In genomic region chr5:59598547-59598874, GRCh38 we compare ENCODE assay signal across 10 cellular contexts.
A peak's percentile ranks its signal among the peaks of the same experiment; 100 is the strongest.
DNase-seq lines count a peak whose midpoint lies in the region; ATAC-seq and TF ChIP-seq lines count a peak whose summit lies in the region.
"Had no signal": no experiment of that assay in that cellular context is flagged by ENCODE, and none has a peak within 500 bp of the region (broad histone marks: within the 10 kb centered on the region; RNA-seq: fewer than 3 reads in every experiment).

No MANE protein-coding gene starts in this region.

- POLR2A ChIA-PET in activated naive CD8-positive, alpha-beta T cell treated with anti-CD3 and anti-CD28 coated beads, Interleukin-2, amount 10 ng/mL, durations not matched to agents 7 days and 5 days (lab: Charles Lee), result no interaction called here

- no peaks in the 10 kb centered on the region for H3K27me3 ChIP-seq in tibial artery
- no peaks in the 10 kb centered on the region for H3K27me3 ChIP-seq in BE2C

- H3K4me1 ChIP-seq in tibial artery, result peaks cover 0 to 43% (median 9%) of the 10 kb centered on the region in 4 donors
- peaks cover 10% of the 10 kb centered on the region for H3K4me1 ChIP-seq in BE2C

- intact Hi-C loops in left cardiac atrium (cut with DNase I) (no loop called here), tibial artery (cut with DNase I; ENCODE audit: low total_unique reads) (no loop called here)
- intact Hi-C loops in activated naive CD4-positive, alpha-beta T cell treated with anti-CD3 and anti-CD28 coated beads for 36 hours (cut with micrococcal nuclease), result loop anchor here (10.0 kb wide), 1 partner anchor 196 kb away; no protein-coding TSS in a partner anchor

- no peak overlapping the region for H3K27ac Mint-ChIP-seq in activated naive CD8-positive, alpha-beta T cell treated with anti-CD3 and anti-CD28 coated beads, Interleukin-2, amount 10 ng/mL, durations not matched to agents 7 days and 5 days
- H3K27ac Mint-ChIP-seq in activated naive CD8-positive, alpha-beta T cell treated with anti-CD3 and anti-CD28 coated beads, Interleukin-2, amount 50 U/mL, for 24 hours, result no peak overlapping the region
- no peak overlapping the region for H3K27ac Mint-ChIP-seq in activated naive CD4-positive, alpha-beta T cell treated with anti-CD3 and anti-CD28 coated beads for 36 hours
- H3K27ac Mint-ChIP-seq: activated naive CD8-positive, alpha-beta T cell had no signal

- CTCF ChIA-PET in activated naive CD4-positive, alpha-beta T cell treated with anti-CD3 and anti-CD28 coated beads for 36 hours (lab: Charles Lee), result no interaction called here

- no peaks in the 10 kb centered on the region for H3K36me3 Mint-ChIP-seq in activated naive CD8-positive, alpha-beta T cell treated with anti-CD3 and anti-CD28 coated beads, Interleukin-2, amount 10 ng/mL, durations not matched to agents 7 days and 5 days
- H3K36me3 Mint-ChIP-seq in activated naive CD8-positive, alpha-beta T cell treated with anti-CD3 and anti-CD28 coated beads, Interleukin-2, amount 50 U/mL, for 24 hours (ENCODE audit: low read depth), result no peaks in the 10 kb centered on the region
- H3K36me3 Mint-ChIP-seq in activated naive CD4-positive, alpha-beta T cell treated with anti-CD3 and anti-CD28 coated beads for 36 hours (ENCODE audit: low read depth), result no peaks in the 10 kb centered on the region
- H3K36me3 Mint-ChIP-seq: activated naive CD8-positive, alpha-beta T cell had no signal

- no peaks in the 10 kb centered on the region for H3K9me3 Mint-ChIP-seq in activated naive CD8-positive, alpha-beta T cell treated with anti-CD3 and anti-CD28 coated beads, Interleukin-2, amount 10 ng/mL, durations not matched to agents 7 days and 5 days
- peaks cover 9% of the 10 kb centered on the region for H3K9me3 Mint-ChIP-seq in activated naive CD8-positive, alpha-beta T cell treated with anti-CD3 and anti-CD28 coated beads, Interleukin-2, amount 50 U/mL, for 24 hours
- H3K9me3 Mint-ChIP-seq in activated naive CD4-positive, alpha-beta T cell treated with anti-CD3 and anti-CD28 coated beads for 36 hours, result no peaks in the 10 kb centered on the region

- H3K4me3 ChIP-seq in tibial artery (peak overlapping the region; percentile 34 to 44), BE2C (ENCODE audit: low read depth, low read length) (no peak overlapping the region)
- H3K4me3 ChIP-seq: K562 had no signal

- H3K9me3 ChIP-seq in tibial artery (no peaks in the 10 kb centered on the region), BE2C (no peaks in the 10 kb centered on the region)

- H3K4me3 Mint-ChIP-seq in activated naive CD8-positive, alpha-beta T cell treated with anti-CD3 and anti-CD28 coated beads, Interleukin-2, amount 10 ng/mL, durations not matched to agents 7 days and 5 days, result peak overlapping the region; percentile 48
- H3K4me3 Mint-ChIP-seq in activated naive CD8-positive, alpha-beta T cell treated with anti-CD3 and anti-CD28 coated beads, Interleukin-2, amount 50 U/mL, for 24 hours, result no peak overlapping the region
- H3K4me3 Mint-ChIP-seq in activated naive CD4-positive, alpha-beta T cell treated with anti-CD3 and anti-CD28 coated beads for 36 hours, result no peak overlapping the region
- H3K4me3 Mint-ChIP-seq: activated naive CD8-positive, alpha-beta T cell had no signal

- no peak for DNase-seq in activated naive CD8-positive, alpha-beta T cell treated with anti-CD3 and anti-CD28 coated beads, Interleukin-2, amount 10 ng/mL, durations not matched to agents 7 days and 5 days
- DNase-seq in activated naive CD8-positive, alpha-beta T cell treated with anti-CD3 and anti-CD28 coated beads, Interleukin-2, amount 50 U/mL, for 24 hours, result no peak
- DNase-seq in NCI-H2029 treated with DMSO at 0.1 percent for 48 hours (lab: John Stamatoyannopoulos, UW) (peak; percentile 37), left cardiac atrium (no peak), tibial artery (no peak), BE2C (no peak)
- DNase-seq in activated naive CD4-positive, alpha-beta T cell treated with anti-CD3 and anti-CD28 coated beads for 36 hours, result no peak
- DNase-seq in effector CD4-positive, alpha-beta T cell, result no peak

- H3K36me3 ChIP-seq in tibial artery (no peaks in the 10 kb centered on the region), BE2C (no peaks in the 10 kb centered on the region)

- H3K27ac ChIP-seq in tibial artery, result peak overlapping the region; percentile 23 to 50

- H3K4me1 Mint-ChIP-seq in activated naive CD8-positive, alpha-beta T cell treated with anti-CD3 and anti-CD28 coated beads, Interleukin-2, amount 10 ng/mL, durations not matched to agents 7 days and 5 days, result peaks cover 2% of the 10 kb centered on the region
- H3K4me1 Mint-ChIP-seq in activated naive CD8-positive, alpha-beta T cell treated with anti-CD3 and anti-CD28 coated beads, Interleukin-2, amount 50 U/mL, for 24 hours, result peaks cover 2% of the 10 kb centered on the region
- no peaks in the 10 kb centered on the region for H3K4me1 Mint-ChIP-seq in activated naive CD4-positive, alpha-beta T cell treated with anti-CD3 and anti-CD28 coated beads for 36 hours (ENCODE audit: low read depth)

- H3K27me3 Mint-ChIP-seq in activated naive CD8-positive, alpha-beta T cell treated with anti-CD3 and anti-CD28 coated beads, Interleukin-2, amount 10 ng/mL, durations not matched to agents 7 days and 5 days, result peaks cover 6% of the 10 kb centered on the region
- no peaks in the 10 kb centered on the region for H3K27me3 Mint-ChIP-seq in activated naive CD8-positive, alpha-beta T cell treated with anti-CD3 and anti-CD28 coated beads, Interleukin-2, amount 50 U/mL, for 24 hours
- H3K27me3 Mint-ChIP-seq in activated naive CD4-positive, alpha-beta T cell treated with anti-CD3 and anti-CD28 coated beads for 36 hours (ENCODE audit: low read depth), result peaks cover 10% of the 10 kb centered on the region

- no peak for ATAC-seq in activated naive CD8-positive, alpha-beta T cell treated with anti-CD3 and anti-CD28 coated beads, Interleukin-2, amount 10 ng/mL, durations not matched to agents 7 days and 5 days (ENCODE audit: low read depth)
- no peak for ATAC-seq in activated naive CD8-positive, alpha-beta T cell treated with anti-CD3 and anti-CD28 coated beads, Interleukin-2, amount 50 U/mL, for 24 hours
- ATAC-seq in left cardiac atrium, result peak; percentile 23 to 71
- ATAC-seq: K562 had no signal

- no peak for TF ChIP-seq CTCF in tibial artery (IDR thresholded peaks at IDR 0.05)
- TF ChIP-seq CTCF in BE2C (IDR thresholded peaks at IDR 0.05; ENCODE audit: low read depth, low read length), result no peak

Comparison
In these comparisons a context has a peak if more than half of its experiments do, and no peak if none do; other contexts are left out.
1. ATAC-seq: peak in left cardiac atrium (2 of 2); none in activated naive CD8-positive, alpha-beta T cell treated with anti-CD3 and anti-CD28 coated beads, Interleukin-2, amount 10 ng/mL, durations not matched to agents 7 days and 5 days (single experiment) and activated naive CD8-positive, alpha-beta T cell treated with anti-CD3 and anti-CD28 coated beads, Interleukin-2, amount 50 U/mL, for 24 hours (single experiment).